Comparison of ENCODE assay signal across 23 cellular contexts in the genomic region with DNA sequence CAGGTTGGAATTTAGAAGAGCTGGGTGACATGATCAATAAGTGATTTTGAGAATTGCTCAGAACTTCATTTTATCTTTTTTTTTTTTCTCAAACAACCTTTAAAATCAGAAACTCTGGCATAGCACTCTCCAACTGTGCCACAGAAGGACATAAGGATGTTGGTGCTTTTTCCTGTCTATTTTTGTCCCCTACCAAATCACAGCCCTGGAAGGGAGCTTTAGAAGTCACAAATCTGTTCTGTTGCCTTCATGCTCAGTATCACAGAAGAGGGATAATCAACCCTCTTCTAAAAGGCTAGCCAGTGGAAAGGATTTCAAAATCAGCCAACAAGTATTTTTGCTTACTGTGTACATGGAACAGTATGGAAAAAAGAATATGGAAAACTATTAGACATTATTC. TPM values are rescaled to one million over a fixed set of nuclear protein-coding genes. Genes with fewer than 3 reads are reported as not detected.
"Had no signal": no experiment of that assay in that cellular context is flagged by ENCODE, and none has a peak within 500 bp of the region (broad histone marks: within the 10 kb centered on the region; RNA-seq: fewer than 3 reads in every experiment).

No MANE protein-coding gene starts in this region.

- H3K4me2 ChIP-seq: smooth muscle cell had no signal

- H3K27ac ChIP-seq: lower lobe of right lung, pancreas, prostate gland, right lobe of liver, tibial nerve, uterus had no signal

- ATAC-seq: lower lobe of right lung; naive thymus-derived CD8-positive, alpha-beta T cell; pancreas; right lobe of liver; stimulated activated memory B cell treated with anti-CD40 and anti-IgM and Interleukin-4, amounts not matched to agents 10 μg/mL and 1 μg/mL and 100 μg/mL, for 72 hours; stimulated activated naive CD8-positive, alpha-beta T cell treated with anti-CD3 and anti-CD28 coated beads, Interleukin-15, amount 100 ng/mL, for 72 hours had no signal

- DNase-seq: hypothalamus; immature natural killer cell; lower lobe of right lung; mammary epithelial cell; mesenchymal stem cell; naive thymus-derived CD8-positive, alpha-beta T cell; nucleus accumbens; pancreas; posterior cingulate gyrus; retina; right lobe of liver; stimulated activated CD4-positive, alpha-beta T cell treated with anti-CD3 and anti-CD28 coated beads, Interleukin-1b, Interleukin-23, amount 100 ng/mL, for 48 hours; stimulated activated CD4-positive, alpha-beta T cell treated with anti-CD3 and anti-CD28 coated beads, Interleukin-2, amount 100 ng/mL, for 48 hours; stimulated activated CD4-positive, alpha-beta T cell treated with anti-CD3 and anti-CD28 coated beads, Interleukin-4, amount 100 ng/mL, for 4 hours; stimulated activated CD8-positive, alpha-beta memory T cell treated with anti-CD3 and anti-CD28 coated beads, Interleukin-4, amount 100 ng/mL, for 48 hours; stimulated activated naive CD4-positive, alpha-beta T cell treated with Interleukin-2 at 50 U/mL for 16 hours; stimulated activated naive CD8-positive, alpha-beta T cell treated with anti-CD3 and anti-CD28 coated beads, Interleukin-15, amount 100 ng/mL, for 72 hours; substantia nigra; uterus had no signal

- H3K27me3 ChIP-seq: pancreas, right lobe of liver, tibial nerve, uterus had no signal

- H3K4me3 ChIP-seq: lower lobe of right lung, pancreas, prostate gland, right lobe of liver, smooth muscle cell, tibial nerve, uterus had no signal

- H3K36me3 ChIP-seq: lower lobe of right lung, pancreas, prostate gland, right lobe of liver, tibial nerve, uterus had no signal

- H3K9me3 ChIP-seq: lower lobe of right lung, pancreas, prostate gland, right lobe of liver, uterus had no signal

- H3K4me1 ChIP-seq: lower lobe of right lung, pancreas, prostate gland, right lobe of liver, uterus had no signal

RNA-seq across cellular contexts. Expression of gene NRP1, which starts 14.8 kb away (rescaled TPM):
- polyA plus RNA-seq: naive thymus-derived CD8-positive, alpha-beta T cell had no signal
